Comparison of ENCODE assay signal across 1 cellular context in the genomic region with DNA sequence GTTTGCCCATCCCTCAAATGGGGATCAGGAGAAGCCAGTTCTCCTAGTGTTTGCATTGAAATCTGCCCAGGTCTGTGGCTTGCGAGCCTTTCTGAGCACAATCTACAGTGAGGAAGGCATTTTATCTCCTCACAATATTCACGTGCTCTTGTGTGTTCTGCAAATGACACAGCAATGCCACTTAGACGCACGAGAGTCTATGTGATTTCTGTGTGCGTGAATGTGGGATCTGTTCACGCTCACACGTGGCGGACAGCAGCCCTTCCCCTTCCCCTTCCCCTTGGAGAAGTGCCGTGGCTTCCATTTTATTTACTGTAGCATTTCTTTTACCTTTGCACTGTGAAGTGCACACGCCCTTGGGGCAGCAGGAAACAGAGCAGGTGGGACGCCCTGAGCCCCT.
TF ChIP-seq lines count a peak whose summit lies in the region.

No MANE protein-coding gene starts in this region.

TF ChIP-seq in H1, 55 proteins besides CTCF, POLR2A, EP300 and RAD21:
- TF ChIP-seq RNF2 (IDR thresholded peaks at IDR 0.05; ENCODE audit: borderline replicate concordance, low read depth, low read length, missing control alignments, poor library complexity, severe bottlenecking) (no peak), CBX5 (IDR thresholded peaks at IDR 0.05; ENCODE audit: low read depth, low read length) (no peak), SIN3A (conservative IDR thresholded peaks at IDR 0.05 in 1 of 2, IDR thresholded peaks at IDR 0.05 in 1 of 2; ENCODE audit: low read depth in 1 of 2, low read length in 2 of 2) (no peak), CEBPB (IDR thresholded peaks at IDR 0.05; ENCODE audit: low read depth, low read length) (no peak), TBP (IDR thresholded peaks at IDR 0.05; ENCODE audit: low read depth, low read length) (no peak), CHD7 (IDR thresholded peaks at IDR 0.05; ENCODE audit: insufficient replicate concordance, low read length) (no peak), KDM1A (IDR thresholded peaks at IDR 0.05; ENCODE audit: borderline replicate concordance, low read length) (no peak), KDM5A (IDR thresholded peaks at IDR 0.05; ENCODE audit: low read length) (no peak), BCL11A (IDR thresholded peaks at IDR 0.05; ENCODE audit: low read depth in 2 of 2, low read length in 2 of 2) (no peak), RXRA (IDR thresholded peaks at IDR 0.05; ENCODE audit: insufficient read depth, low read depth, low read length) (no peak)
TF ChIP-seq in H1: peak in this region for 0.
